ENCODE assay signal across 8 cellular contexts in genomic region chr16:29081825-29082639, GRCh38.
DNase-seq lines count a peak whose midpoint lies in the region; ATAC-seq and TF ChIP-seq lines count a peak whose summit lies in the region.
"Not testable (repeated sequence)": the region's sequence is repeated elsewhere in the genome, so short reads cannot be mapped to it uniquely, and the experiment has no call there.

No MANE protein-coding gene starts in this region.

- H3K9me3 Mint-ChIP-seq in activated T-cell treated with anti-CD3 and anti-CD28 coated beads, Interleukin-2, amount 50 U/mL, for 4 hours; central memory CD8-positive, alpha-beta T cell: not testable (repeated sequence)

- H3K9ac ChIP-seq in HCT116 (ENCODE audit: low read length); SK-N-SH; neural cell (ENCODE audit: low read length): not testable (repeated sequence)

- not testable (repeated sequence) for H3K27me3 Mint-ChIP-seq in activated T-cell treated with anti-CD3 and anti-CD28 coated beads, Interleukin-2, amount 50 U/mL, for 4 hours (ENCODE audit: low read depth); central memory CD8-positive, alpha-beta T cell

- H3K9me3 ChIP-seq in AG04450 (ENCODE audit: control insufficient read depth, insufficient read depth, low read length); HCT116 (ENCODE audit: control insufficient read depth in 1 of 2, insufficient read depth in 1 of 2, low read depth in 1 of 2, low read length in 2 of 2); SK-N-SH; neural cell (ENCODE audit: low read length): not testable (repeated sequence)

- H3K36me3 Mint-ChIP-seq in activated T-cell treated with anti-CD3 and anti-CD28 coated beads, Interleukin-2, amount 50 U/mL, for 4 hours (ENCODE audit: insufficient read depth); central memory CD8-positive, alpha-beta T cell (ENCODE audit: insufficient read depth): not testable (repeated sequence)

- CTCF ChIA-PET in AG04450 (lab: Charles Lee); HCT116 (lab: Charles Lee); SK-N-SH (lab: Yijun Ruan, JAX): not testable (repeated sequence)

- intact Hi-C loops in HCT116 (cut with micrococcal nuclease); left ventricle myocardium superior (cut with micrococcal nuclease): not testable (repeated sequence)

- not testable (repeated sequence) for H2AFZ ChIP-seq in HCT116 (ENCODE audit: low read depth, low read length, poor library complexity, severe bottlenecking); SK-N-SH (ENCODE audit: low read depth); neural cell (ENCODE audit: low read depth, low read length)

- TF ChIP-seq RAD21 in HCT116 (IDR thresholded peaks at IDR 0.05; ENCODE audit: low read depth); SK-N-SH (IDR thresholded peaks at IDR 0.05; ENCODE audit: low read length); neural cell (conservative IDR thresholded peaks at IDR 0.05): not testable (repeated sequence)

- peak; percentile 93 for ATAC-seq in HCT116
- ATAC-seq in activated T-cell treated with anti-CD3 and anti-CD28 coated beads, Interleukin-2, amount 50 U/mL, for 4 hours: peak; percentile 86 to 88
- peak; percentile 73 for ATAC-seq in central memory CD8-positive, alpha-beta T cell (replicated peaks; ENCODE audit: extremely low read depth, poor library complexity, severe bottlenecking)
- peak; percentile 85 for ATAC-seq in left ventricle myocardium superior

- TF ChIP-seq EP300 in SK-N-SH (IDR thresholded peaks at IDR 0.05; ENCODE audit: borderline replicate concordance in 1 of 2, low read depth in 1 of 2, low read length in 1 of 2); neural cell (conservative IDR thresholded peaks at IDR 0.05; ENCODE audit: poor library complexity, severe bottlenecking): not testable (repeated sequence)

- H3K27me3 ChIP-seq in AG04450 (ENCODE audit: control insufficient read depth, insufficient read depth, low read length); HCT116 (ENCODE audit: insufficient read depth, low read length); neural cell (ENCODE audit: insufficient read depth, low read depth, low read length): not testable (repeated sequence)
- H3K27me3 ChIP-seq in SK-N-SH (ENCODE audit: insufficient read depth): peaks cover 11% of the 10 kb centered on the region; the same call in 1 of the 2 replicates

- not testable (repeated sequence) for TF ChIP-seq CTCF in AG04450 (IDR thresholded peaks at IDR 0.05; ENCODE audit: low read depth, low read length); HCT116 (IDR thresholded peaks at IDR 0.05 in 2 of 3, conservative IDR thresholded peaks at IDR 0.05 in 1 of 3; ENCODE audit: borderline replicate concordance in 1 of 3, insufficient read depth in 1 of 3, low read depth in 2 of 3, low read length in 2 of 3); SK-N-SH (IDR thresholded peaks at IDR 0.05); neural cell (IDR thresholded peaks at IDR 0.05; ENCODE audit: poor library complexity, severe bottlenecking)

- POLR2A ChIA-PET in AG04450 (lab: Yijun Ruan, JAX); HCT116 (lab: Charles Lee); SK-N-SH (lab: Yijun Ruan, JAX): not testable (repeated sequence)

- 12% methylated on average over 12 of the region's 74 CpGs for WGBS in SK-N-SH (ENCODE audit: low lambda C conversion rate)

- H3K79me2 ChIP-seq in HCT116 (ENCODE audit: insufficient read depth, low read length); SK-N-SH (ENCODE audit: insufficient read depth); neural cell (replicated peaks; ENCODE audit: insufficient read depth, low read length): not testable (repeated sequence)

- H3K4me3 ChIP-seq in AG04450 (ENCODE audit: low read depth, low read length) (peak overlapping the region; percentile 25; the same call in 1 of the 2 replicates), HCT116 (replicated peaks in 1 of 2; ENCODE audit: low read depth in 1 of 2, low read length in 2 of 2) (peak overlapping the region; percentile 28 to 41), SK-N-SH (ENCODE audit: low read depth in 2 of 2, low read length in 1 of 2) (peak overlapping the region; percentile 36 to 52; a peak in 2 of 4 replicates), neural cell (ENCODE audit: low read length) (peak overlapping the region; percentile 48)

- not testable (repeated sequence) for TF ChIP-seq POLR2A in HCT116 (IDR thresholded peaks at IDR 0.05; ENCODE audit: borderline replicate concordance, extremely low read depth, insufficient read depth, insufficient read length)

- H3K4me1 ChIP-seq in HCT116 (ENCODE audit: control insufficient read depth in 1 of 2, insufficient read depth in 2 of 2, low read length in 2 of 2); SK-N-SH (ENCODE audit: control insufficient read depth in 1 of 2, insufficient read depth in 2 of 2, low read depth in 1 of 2, low read length in 1 of 2): not testable (repeated sequence)

- H3K4me3 Mint-ChIP-seq in activated T-cell treated with anti-CD3 and anti-CD28 coated beads, Interleukin-2, amount 50 U/mL, for 4 hours: peak overlapping the region; percentile 81
- H3K4me3 Mint-ChIP-seq in central memory CD8-positive, alpha-beta T cell: peak overlapping the region; percentile 70

- RAD21 ChIA-PET in HCT116 (lab: Charles Lee; ENCODE audit: low non-redundant PET in 1 of 2, low total read pairs in 2 of 2, uncharacterized antibody in 2 of 2, unreplicated experiment in 2 of 2): not testable (repeated sequence)

- H3K9me2 ChIP-seq in HCT116 (ENCODE audit: insufficient read depth); SK-N-SH; neural cell (ENCODE audit: insufficient read depth, low read length): not testable (repeated sequence)

- H3F3A ChIP-seq in SK-N-SH (replicated peaks; ENCODE audit: insufficient read depth); neural cell (ENCODE audit: insufficient read depth, low read length, poor library complexity, severe bottlenecking): not testable (repeated sequence)

- DNase-seq in AG04450 (ENCODE audit: low read depth, low spot score); HCT116 (ENCODE audit: low read depth, low spot score); SK-N-SH; central memory CD8-positive, alpha-beta T cell (ENCODE audit: low spot score in 2 of 2): not testable (repeated sequence)
- peak; percentile 41 for DNase-seq in activated T-cell treated with anti-CD3 and anti-CD28 coated beads, Interleukin-2, amount 50 U/mL, for 4 hours
- DNase-seq in left ventricle myocardium superior: peak; percentile 39
- peak in 2 of 3 experiments; percentile 9 to 17 for DNase-seq in stimulated activated CD4-positive, alpha-beta T cell treated with anti-CD3 and anti-CD28 coated beads, TNF-alpha, amount 100 ng/mL, for 4 hours (ENCODE audit: low read depth in 3 of 3)

- not testable (repeated sequence) for H3K36me3 ChIP-seq in HCT116 (ENCODE audit: control insufficient read depth in 1 of 2, insufficient read depth in 2 of 2, low read length in 2 of 2); SK-N-SH (replicated peaks in 1 of 2; ENCODE audit: control insufficient read depth in 1 of 2, insufficient read depth in 2 of 2, low read length in 1 of 2); neural cell (ENCODE audit: insufficient read depth, low read length)

- H3K4me1 Mint-ChIP-seq in activated T-cell treated with anti-CD3 and anti-CD28 coated beads, Interleukin-2, amount 50 U/mL, for 4 hours (ENCODE audit: low read depth); central memory CD8-positive, alpha-beta T cell: not testable (repeated sequence)

- not testable (repeated sequence) for BruUV-seq in HCT116 (replicated peaks; lab: Mats Ljungman, UMichigan)

- not testable (repeated sequence) for H3K27ac ChIP-seq in AG04450 (ENCODE audit: low read depth, low read length); HCT116 (ENCODE audit: low read depth, low read length); SK-N-SH (ENCODE audit: low read depth in 2 of 2, low read length in 1 of 2); neural cell (ENCODE audit: low read length)

- H4K20me1 ChIP-seq in HCT116 (ENCODE audit: insufficient read depth); SK-N-SH (ENCODE audit: insufficient read depth); neural cell (ENCODE audit: insufficient read depth): not testable (repeated sequence)

- peak overlapping the region; percentile 16 for H3K27ac Mint-ChIP-seq in central memory CD8-positive, alpha-beta T cell (ENCODE audit: low read depth)

- H3K4me2 ChIP-seq in HCT116 (ENCODE audit: low read length) (peak overlapping the region; percentile 51), SK-N-SH (peak overlapping the region; percentile 57; the same call in 1 of the 2 replicates)
- not testable (repeated sequence) for H3K4me2 ChIP-seq in neural cell (ENCODE audit: low read length)
